Comparison of ENCODE assay signal across 26 cellular contexts in the genomic region with DNA sequence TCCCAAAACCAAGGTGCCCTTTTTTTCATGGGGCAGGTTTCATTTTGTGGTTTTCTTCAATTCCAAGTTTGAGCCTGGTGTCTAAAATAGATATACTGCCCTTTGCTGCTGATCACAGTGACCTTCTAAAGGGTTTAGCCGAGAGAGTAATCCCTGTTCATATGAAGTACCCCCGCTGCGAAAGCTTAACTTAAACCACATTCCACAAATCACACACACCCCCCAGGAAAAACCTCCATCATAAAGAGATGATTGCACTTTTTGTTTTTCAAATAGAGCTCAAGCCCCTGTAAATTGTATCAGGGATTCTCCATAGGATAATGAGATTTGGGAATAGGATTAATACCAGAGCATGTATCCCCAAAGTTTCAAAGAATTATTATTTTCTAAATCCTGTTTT.
A peak's percentile ranks its signal among the peaks of the same experiment; 100 is the strongest.
DNase-seq lines count a peak whose midpoint lies in the region; ATAC-seq, FAIRE-seq and TF ChIP-seq lines count a peak whose summit lies in the region.
"Had no signal": no experiment of that assay in that cellular context is flagged by ENCODE, and none has a peak within 500 bp of the region (broad histone marks: within the 10 kb centered on the region; RNA-seq: fewer than 3 reads in every experiment).

No MANE protein-coding gene starts in this region.

- H3K27me3 ChIP-seq in GM23338 (ENCODE audit: insufficient read depth): no peaks in the 10 kb centered on the region
- no peaks in the 10 kb centered on the region for H3K27me3 ChIP-seq in HUES64 (ENCODE audit: insufficient read depth, low read length)
- H3K27me3 ChIP-seq in H1 (replicated peaks in 1 of 4; ENCODE audit: control insufficient read depth in 3 of 4, extremely low read depth in 1 of 4, insufficient read depth in 3 of 4, low read length in 3 of 4): peaks cover 0 to 2% (median 0%) of the 10 kb centered on the region in 4 experiments; a peak in 1 of 7 replicates
- H3K27me3 ChIP-seq in neural progenitor cell: no peaks in the 10 kb centered on the region
- H3K27me3 ChIP-seq in dorsolateral prefrontal cortex: no peaks in the 10 kb centered on the region
- H3K27me3 ChIP-seq: BE2C had no signal

- H3K4me1 Mint-ChIP-seq in GM23338 (peaks cover 26% of the 10 kb centered on the region), neural progenitor cell (peaks cover 31% of the 10 kb centered on the region), endothelial cell (ENCODE audit: unreplicated experiment) (no peaks in the 10 kb centered on the region)
- H3K4me1 Mint-ChIP-seq: CD14-positive monocyte; CD8-positive, alpha-beta memory T cell had no signal

- TF ChIP-seq POLR2A in H1 (IDR thresholded peaks at IDR 0.05; ENCODE audit: control extremely low read depth in 1 of 2, low read depth in 2 of 2, low read length in 2 of 2): no peak

- no peaks in the 10 kb centered on the region for H4K20me1 ChIP-seq in GM23338 (replicated peaks; ENCODE audit: insufficient read depth)
- H4K20me1 ChIP-seq in H1 (replicated peaks in 1 of 2; ENCODE audit: control insufficient read depth in 1 of 2, insufficient read depth in 2 of 2, low read length in 2 of 2): no peaks in the 10 kb centered on the region
- no peaks in the 10 kb centered on the region for H4K20me1 ChIP-seq in neural progenitor cell (ENCODE audit: low read depth)

- no peak overlapping the region for H2BK15ac ChIP-seq in H1 (ENCODE audit: low read length)

- H3K9me3 Mint-ChIP-seq in GM23338: no peaks in the 10 kb centered on the region
- H3K9me3 Mint-ChIP-seq in neural progenitor cell: peaks cover 2% of the 10 kb centered on the region
- H3K9me3 Mint-ChIP-seq in endothelial cell (ENCODE audit: unreplicated experiment): no peaks in the 10 kb centered on the region
- H3K9me3 Mint-ChIP-seq: CD8-positive, alpha-beta memory T cell had no signal

- no peak overlapping the region for H2BK5ac ChIP-seq in H1 (ENCODE audit: low read depth, low read length)

- no peak for TF ChIP-seq CTCF in GM23338 (conservative IDR thresholded peaks at IDR 0.05; ENCODE audit: low read depth in 2 of 2)
- TF ChIP-seq CTCF in H1 (IDR thresholded peaks at IDR 0.05; ENCODE audit: control extremely low read depth in 1 of 3, insufficient read depth in 1 of 3, low read depth in 1 of 3, low read length in 3 of 3): no peak
- TF ChIP-seq CTCF in neural progenitor cell (IDR thresholded peaks at IDR 0.05): no peak
- no peak for TF ChIP-seq CTCF in endothelial cell (IDR thresholded peaks at IDR 0.05; ENCODE audit: unreplicated experiment)
- no peak for TF ChIP-seq CTCF in dorsolateral prefrontal cortex (IDR thresholded peaks at IDR 0.05 in 54 of 56, conservative IDR thresholded peaks at IDR 0.05 in 2 of 56; ENCODE audit: low read depth in 1 of 56, partially characterized antibody in 56 of 56)

- no peak overlapping the region for H2BK20ac ChIP-seq in H1 (ENCODE audit: low read length)

- no peak for TF ChIP-seq RAD21 in H1 (IDR thresholded peaks at IDR 0.05 in 1 of 2, conservative IDR thresholded peaks at IDR 0.05 in 1 of 2; ENCODE audit: low read depth in 2 of 2, low read length in 2 of 2)

- no peak overlapping the region for H3K23ac ChIP-seq in H1 (ENCODE audit: insufficient read length)

- H3F3A ChIP-seq in GM23338 (replicated peaks; ENCODE audit: low read depth) (no peaks in the 10 kb centered on the region), neural progenitor cell (ENCODE audit: low read depth) (peaks cover 17% of the 10 kb centered on the region)

- no peaks in the 10 kb centered on the region for H3K36me3 Mint-ChIP-seq in GM23338 (ENCODE audit: low read depth)
- no peaks in the 10 kb centered on the region for H3K36me3 Mint-ChIP-seq in neural progenitor cell
- no peaks in the 10 kb centered on the region for H3K36me3 Mint-ChIP-seq in endothelial cell (ENCODE audit: low read depth, unreplicated experiment)
- H3K36me3 Mint-ChIP-seq: CD14-positive monocyte had no signal

- FAIRE-seq in H1 (lab: Jason Lieb, UNC): no peak

- no peak overlapping the region for H3K56ac ChIP-seq in H1 (replicated peaks; ENCODE audit: insufficient read length, low read depth, low read length)

- ATAC-seq in GM23338: no peak; the same call in 2 of the 3 replicates

- H3K4me2 ChIP-seq in GM23338 (peak overlapping the region; percentile 16), H1 (ENCODE audit: insufficient read depth in 1 of 2, low read depth in 2 of 2, low read length in 2 of 2) (peak overlapping the region; percentile 25 to 32; a peak in 3 of 4 replicates), neural progenitor cell (peak overlapping the region; percentile 37)

- H3K4me1 ChIP-seq in GM23338 (ENCODE audit: insufficient read depth): peaks cover 30% of the 10 kb centered on the region
- peaks cover 18% of the 10 kb centered on the region for H3K4me1 ChIP-seq in HUES64 (ENCODE audit: insufficient read depth, low read length)
- H3K4me1 ChIP-seq in H1 (replicated peaks in 1 of 4; ENCODE audit: control insufficient read depth in 3 of 4, insufficient read depth in 4 of 4, low read length in 3 of 4): peaks cover 0 to 9% (median 4%) of the 10 kb centered on the region in 4 experiments; a peak in 3 of 7 replicates
- peaks cover 19% of the 10 kb centered on the region for H3K4me1 ChIP-seq in neural progenitor cell
- H3K4me1 ChIP-seq: BE2C had no signal

- H2AK5ac ChIP-seq in H1 (ENCODE audit: low read depth, low read length): no peak overlapping the region

- POLR2A ChIA-PET in H1 (lab: Charles Lee; ENCODE audit: partially characterized antibody): interaction anchor here (0.9 to 1.8 kb wide), 3 partner anchors 22 to 144 kb away, joined by 3 to 7 read pairs (median 4); no protein-coding TSS in a partner anchor

- no peak overlapping the region for H4K5ac ChIP-seq in H1 (ENCODE audit: insufficient read length, low read depth, low read length)

- intact Hi-C loops in dorsolateral prefrontal cortex (cut with DNase I): no loop called here

- no peak overlapping the region for H4K91ac ChIP-seq in H1 (replicated peaks; ENCODE audit: insufficient read length, low read length)

- H4K8ac ChIP-seq in H1 (ENCODE audit: extremely low read depth, insufficient read depth, low read length): no peak overlapping the region

- H3K79me1 ChIP-seq in H1 (ENCODE audit: low read depth, low read length): no peaks in the 10 kb centered on the region

- H3K9ac ChIP-seq in HUES64 (ENCODE audit: low read depth, low read length) (no peak overlapping the region), H1 (replicated peaks in 1 of 4; ENCODE audit: extremely low read depth in 1 of 4, low read depth in 3 of 4, low read length in 3 of 4) (no peak overlapping the region), neural progenitor cell (no peak overlapping the region)

- H2BK12ac ChIP-seq in H1 (ENCODE audit: low read depth, low read length): no peak overlapping the region

- H3K79me2 ChIP-seq in GM23338 (replicated peaks; ENCODE audit: insufficient read depth): no peaks in the 10 kb centered on the region
- H3K79me2 ChIP-seq in H1 (ENCODE audit: control insufficient read depth in 1 of 2, insufficient read depth in 2 of 2, low read length in 2 of 2): no peaks in the 10 kb centered on the region
- H3K79me2 ChIP-seq in neural progenitor cell (ENCODE audit: low read depth): no peaks in the 10 kb centered on the region

- DNase-seq in GM23338 (ENCODE audit: low spot score): peak; percentile 37
- no peak for DNase-seq in H1 (ENCODE audit: low read depth in 1 of 2, low spot score in 2 of 2)
- peak; percentile 56 for DNase-seq in neural progenitor cell (ENCODE audit: low spot score)
- DNase-seq in endothelial cell (ENCODE audit: low spot score): no peak
- DNase-seq in stimulated activated CD4-positive, alpha-beta T cell treated with anti-CD3 and anti-CD28 coated beads, Interleukin-12 subunit alpha, Interleukin-12 subunit beta, amount 100 ng/mL, for 4 hours: no peak
- no peak for DNase-seq in dorsolateral prefrontal cortex
- DNase-seq: 8988T; ACHN; BE2C; CD8-positive, alpha-beta memory T cell; DMS 273 treated with DMSO at 0.1 percent for 48 hours; DND-41; H7; HFFc6; KG1; MG63; NCI-H1417; NCI-H1694; NCI-H2029 treated with DMSO at 0.1 percent for 48 hours; NCI-H446 treated with DMSO at 0.1 percent for 48 hours; NCI-H526; Right ventricle myocardium superior; RPMI8226 had no signal

- H3K4ac ChIP-seq in H1 (replicated peaks; ENCODE audit: insufficient read length, low read depth, low read length): no peak overlapping the region

- H3K27ac ChIP-seq in GM23338 (ENCODE audit: low read depth) (no peak overlapping the region), HUES64 (ENCODE audit: low read depth, low read length) (peak overlapping the region; percentile 46; the same call in 1 of the 2 replicates), H1 (ENCODE audit: low read depth, low read length) (no peak overlapping the region), neural progenitor cell (peak overlapping the region; percentile 26), dorsolateral prefrontal cortex (no peak overlapping the region)
- H3K27ac ChIP-seq: HL-60 had no signal

- peaks cover 19% of the 10 kb centered on the region for H3K9me2 ChIP-seq in GM23338 (ENCODE audit: insufficient read depth)

- H3K27me3 Mint-ChIP-seq in GM23338 (ENCODE audit: insufficient read depth, low read depth, poor library complexity) (no peaks in the 10 kb centered on the region), neural progenitor cell (ENCODE audit: insufficient read depth, low read depth) (peaks cover 5% of the 10 kb centered on the region), endothelial cell (ENCODE audit: unreplicated experiment) (peaks cover 4% of the 10 kb centered on the region)

- no peaks in the 10 kb centered on the region for H3K23me2 ChIP-seq in H1 (ENCODE audit: low read depth, low read length)

- no peak overlapping the region for H3K4me3 ChIP-seq in GM23338
- no peak overlapping the region for H3K4me3 ChIP-seq in HUES64 (ENCODE audit: low read length)
- no peak overlapping the region for H3K4me3 ChIP-seq in H1 (ENCODE audit: extremely low read depth in 1 of 4, insufficient read depth in 2 of 4, low read depth in 3 of 4, low read length in 4 of 4)
- no peak overlapping the region for H3K4me3 ChIP-seq in neural progenitor cell
- H3K4me3 ChIP-seq in dorsolateral prefrontal cortex: no peak overlapping the region
- H3K4me3 ChIP-seq: MG63 had no signal

- whole genome bisulfite sequencing in HUES64: 66% methylated on average over 3 of the region's 3 CpGs
- WGBS in H1 (ENCODE audit: extremely low coverage in 1 of 2, insufficient coverage in 1 of 2, insufficient read length in 1 of 2, insufficient replicate concordance in 2 of 2, low coverage in 1 of 2, low lambda C conversion rate in 2 of 2, missing lambda C conversion rate in 1 of 2), 2 experiments: 53% methylated on average over 3 of the region's 3 CpGs; no CpG with 5 or more reads in 1 of the 2 experiments

- H2BK120ac ChIP-seq in H1 (replicated peaks; ENCODE audit: low read depth, low read length): no peak overlapping the region

- H3K9me3 ChIP-seq in HUES64 (ENCODE audit: insufficient read depth, low read depth, low read length) (no peaks in the 10 kb centered on the region), H1 (ENCODE audit: insufficient read depth in 2 of 2, low read depth in 1 of 2, low read length in 1 of 2) (no peaks in the 10 kb centered on the region), neural progenitor cell (ENCODE audit: low read depth) (no peaks in the 10 kb centered on the region)
- H3K9me3 ChIP-seq: BE2C had no signal

- H3K18ac ChIP-seq in H1 (ENCODE audit: extremely low read depth, low read length): 0 out of 2 replicates have a peak overlapping the region, but pooled peaks have one; percentile 14

- no peak overlapping the region for H3K27ac Mint-ChIP-seq in GM23338
- H3K27ac Mint-ChIP-seq in neural progenitor cell: peak overlapping the region; percentile 74
- no peak overlapping the region for H3K27ac Mint-ChIP-seq in endothelial cell (ENCODE audit: unreplicated experiment)
- H3K27ac Mint-ChIP-seq: CD14-positive monocyte, HFFc6 had no signal

- H2AFZ ChIP-seq in GM23338 (no peak overlapping the region), H1 (ENCODE audit: low read length) (no peak overlapping the region), neural progenitor cell (replicated peaks) (no peak overlapping the region)

- H3K4me3 Mint-ChIP-seq in GM23338: peak overlapping the region; percentile 0; the same call in 1 of the 3 replicates
- H3K4me3 Mint-ChIP-seq in neural progenitor cell: no peak overlapping the region
- no peak overlapping the region for H3K4me3 Mint-ChIP-seq in endothelial cell (ENCODE audit: unreplicated experiment)
- H3K4me3 Mint-ChIP-seq: CD14-positive monocyte; CD8-positive, alpha-beta memory T cell; HFFc6 had no signal

- no peak for TF ChIP-seq EP300 in H1 (IDR thresholded peaks at IDR 0.05; ENCODE audit: borderline replicate concordance in 1 of 2, low read depth in 2 of 2, low read length in 2 of 2)

- H3K14ac ChIP-seq in H1 (ENCODE audit: insufficient read length): no peak overlapping the region

- CTCF ChIA-PET in H1 (lab: Charles Lee; ENCODE audit: partially characterized antibody): interaction anchor here (1.3 to 2.5 kb wide), 3 partner anchors 17 to 23 kb away, joined by 3 to 9 read pairs (median 5); no protein-coding TSS in a partner anchor

- H3K36me3 ChIP-seq in GM23338 (ENCODE audit: insufficient read depth): no peaks in the 10 kb centered on the region
- H3K36me3 ChIP-seq in HUES64 (ENCODE audit: insufficient read depth, low read length): no peaks in the 10 kb centered on the region
- H3K36me3 ChIP-seq in H1 (ENCODE audit: control insufficient read depth in 2 of 4, insufficient read depth in 4 of 4, low read length in 3 of 4): no peaks in the 10 kb centered on the region
- H3K36me3 ChIP-seq in neural progenitor cell: no peaks in the 10 kb centered on the region
- H3K36me3 ChIP-seq: BE2C, MG63 had no signal

Comparison
In these comparisons a context has a peak if more than half of its experiments do, and no peak if none do; other contexts are left out.
1. DNase-seq: peak in GM23338 (single experiment) and neural progenitor cell (single experiment); none in H1 (0 of 2), endothelial cell (single experiment), stimulated activated CD4-positive, alpha-beta T cell treated with anti-CD3 and anti-CD28 coated beads, Interleukin-12 subunit alpha, Interleukin-12 subunit beta, amount 100 ng/mL, for 4 hours (single experiment) and dorsolateral prefrontal cortex (0 of 10).
2. H3K27ac ChIP-seq: peak in HUES64 (single experiment) and neural progenitor cell (single experiment); none in GM23338 (single experiment), H1 (single experiment) and dorsolateral prefrontal cortex (0 of 59).
3. Peak in every context shown above with its lines, with median percentiles within 50 percentile points of each other: H3K4me2 ChIP-seq.